ENCODE assay signal across 20 cellular contexts in genomic region chr11:131955901-131956300, GRCh38.
"Had no signal": no experiment of that assay in that cellular context is flagged by ENCODE, and none has a peak within 500 bp of the region (broad histone marks: within the 10 kb centered on the region; RNA-seq: fewer than 3 reads in every experiment).

No MANE protein-coding gene starts in this region.

- H3K4me1 ChIP-seq: body of pancreas, thyroid gland had no signal

- H3K9me3 Mint-ChIP-seq: activated B cell treated with CpG ODN at 0.5 μM for 24 hours; activated naive CD8-positive, alpha-beta T cell treated with anti-CD3 and anti-CD28 coated beads for 36 hours; activated T-helper 17 cell treated with anti-CD3 and anti-CD28 coated beads, Interleukin-2, amount 50 U/mL, for 72 hours; dendritic cell treated with granulocyte-macrophage colony-stimulating factor and Interleukin-4, amounts not matched to agents 40 ng/mL and 50 ng/mL, for 4 days; T-helper 2 cell treated with Interferon-gamma antibody and Interleukin-4, amounts not matched to agents 5 μg/mL and 100 μg/mL, for 36 hours had no signal

- H3K27ac Mint-ChIP-seq: activated B cell treated with CpG ODN at 0.5 μM for 24 hours; activated CD8-positive, alpha-beta T cell treated with anti-CD3 and anti-CD28 coated beads for 36 hours; activated naive CD8-positive, alpha-beta T cell treated with anti-CD3 and anti-CD28 coated beads for 36 hours; activated T-helper 17 cell treated with anti-CD3 and anti-CD28 coated beads, Interleukin-2, amount 50 U/mL, for 72 hours; dendritic cell treated with granulocyte-macrophage colony-stimulating factor and Interleukin-4, amounts not matched to agents 40 ng/mL and 50 ng/mL, for 4 days; natural killer cell; T-helper 2 cell treated with Interferon-gamma antibody and Interleukin-4, amounts not matched to agents 5 μg/mL and 100 μg/mL, for 36 hours had no signal

- H3K27me3 Mint-ChIP-seq: activated B cell treated with CpG ODN at 0.5 μM for 24 hours; activated CD8-positive, alpha-beta T cell treated with anti-CD3 and anti-CD28 coated beads for 36 hours; activated naive CD8-positive, alpha-beta T cell treated with anti-CD3 and anti-CD28 coated beads for 36 hours; activated T-helper 17 cell treated with anti-CD3 and anti-CD28 coated beads, Interleukin-2, amount 50 U/mL, for 72 hours; central memory CD8-positive, alpha-beta T cell had no signal

- H3K27ac ChIP-seq: body of pancreas, thyroid gland had no signal

- H3K36me3 ChIP-seq: thyroid gland had no signal

- FAIRE-seq: frontal cortex had no signal

- H3K36me3 Mint-ChIP-seq: activated naive CD8-positive, alpha-beta T cell treated with anti-CD3 and anti-CD28 coated beads for 36 hours; natural killer cell had no signal

- H3K4me1 Mint-ChIP-seq: activated B cell treated with CpG ODN at 0.5 μM for 24 hours; activated naive CD8-positive, alpha-beta T cell treated with anti-CD3 and anti-CD28 coated beads for 36 hours; activated T-helper 17 cell treated with anti-CD3 and anti-CD28 coated beads, Interleukin-2, amount 50 U/mL, for 72 hours; central memory CD8-positive, alpha-beta T cell; natural killer cell had no signal

- H3K27me3 ChIP-seq: body of pancreas, thyroid gland had no signal

- H3K4me3 ChIP-seq: body of pancreas, thyroid gland had no signal

- H3K9me3 ChIP-seq: body of pancreas, thyroid gland had no signal

- H3K4me3 Mint-ChIP-seq: activated B cell treated with CpG ODN at 0.5 μM for 24 hours; activated CD8-positive, alpha-beta T cell treated with anti-CD3 and anti-CD28 coated beads for 36 hours; activated naive CD8-positive, alpha-beta T cell treated with anti-CD3 and anti-CD28 coated beads for 36 hours; activated T-helper 17 cell treated with anti-CD3 and anti-CD28 coated beads, Interleukin-2, amount 50 U/mL, for 72 hours; central memory CD8-positive, alpha-beta T cell; dendritic cell treated with granulocyte-macrophage colony-stimulating factor and Interleukin-4, amounts not matched to agents 40 ng/mL and 50 ng/mL, for 4 days; natural killer cell; T-helper 2 cell treated with Interferon-gamma antibody and Interleukin-4, amounts not matched to agents 5 μg/mL and 100 μg/mL, for 36 hours had no signal

- DNase-seq: activated B cell treated with CpG ODN at 0.5 μM for 24 hours; activated CD4-positive, alpha-beta T cell treated with anti-CD3 and anti-CD28 coated beads for 4 hours; activated CD8-positive, alpha-beta T cell treated with anti-CD3 and anti-CD28 coated beads for 36 hours; activated naive CD4-positive, alpha-beta T cell; activated naive CD8-positive, alpha-beta T cell treated with anti-CD3 and anti-CD28 coated beads for 36 hours; activated T-cell treated with anti-CD3 and anti-CD28 coated beads, Interleukin-2, amount 50 U/mL, for 1 hour; amygdala; body of pancreas; effector CD8-positive, alpha-beta T cell; head of caudate nucleus; natural killer cell; posterior cingulate gyrus; retina; stimulated activated naive CD4-positive, alpha-beta T cell treated with Interleukin-2 at 50 U/mL for 16 hours; thyroid gland had no signal
